Comparison of ENCODE assay signal across 1 cellular context in genomic region chr17:37833237-37833859, GRCh38.
TF ChIP-seq lines count a peak whose summit lies in the region.

No MANE protein-coding gene starts in this region.

TF ChIP-seq in GM12878, 131 proteins besides CTCF, POLR2A, EP300 and RAD21 (continued from another document):
- TF ChIP-seq MEF2B (IDR thresholded peaks at IDR 0.05; ENCODE audit: partially characterized antibody, poor library complexity, severe bottlenecking): no peak
- TF ChIP-seq ETV6 (conservative IDR thresholded peaks at IDR 0.05 in 1 of 2, IDR thresholded peaks at IDR 0.05 in 1 of 2; ENCODE audit: borderline replicate concordance in 1 of 2, low read depth in 1 of 2): peak in 1 of 2 experiments; percentile 38; a peak in 1 of 4 replicates
- peak; percentile 92 to 96 for TF ChIP-seq SRF (IDR thresholded peaks at IDR 0.05; ENCODE audit: low read depth in 2 of 2, low read length in 2 of 2)
- no peak for TF ChIP-seq NKRF (conservative IDR thresholded peaks at IDR 0.05)
- 0 out of 2 replicates have a peak, but pooled peaks have one; percentile 21 for TF ChIP-seq RELB (IDR thresholded peaks at IDR 0.05; ENCODE audit: low read depth)
- TF ChIP-seq, protein P1, sequence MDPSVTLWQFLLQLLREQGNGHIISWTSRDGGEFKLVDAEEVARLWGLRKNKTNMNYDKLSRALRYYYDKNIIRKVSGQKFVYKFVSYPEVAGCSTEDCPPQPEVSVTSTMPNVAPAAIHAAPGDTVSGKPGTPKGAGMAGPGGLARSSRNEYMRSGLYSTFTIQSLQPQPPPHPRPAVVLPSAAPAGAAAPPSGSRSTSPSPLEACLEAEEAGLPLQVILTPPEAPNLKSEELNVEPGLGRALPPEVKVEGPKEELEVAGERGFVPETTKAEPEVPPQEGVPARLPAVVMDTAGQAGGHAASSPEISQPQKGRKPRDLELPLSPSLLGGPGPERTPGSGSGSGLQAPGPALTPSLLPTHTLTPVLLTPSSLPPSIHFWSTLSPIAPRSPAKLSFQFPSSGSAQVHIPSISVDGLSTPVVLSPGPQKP (IDR thresholded peaks at IDR 0.05; ENCODE audit: low read depth, low read length): peak; percentile 88
- TF ChIP-seq SIX5 (IDR thresholded peaks at IDR 0.05; ENCODE audit: low read depth, low read length, severe bottlenecking): no peak
- TF ChIP-seq GABPA (IDR thresholded peaks at IDR 0.05; ENCODE audit: low read depth): 0 out of 2 replicates have a peak, but pooled peaks have one; percentile 22
- no peak for TF ChIP-seq NRF1 (conservative IDR thresholded peaks at IDR 0.05; ENCODE audit: low read depth, low read length)
- TF ChIP-seq TAF1 (IDR thresholded peaks at IDR 0.05; ENCODE audit: borderline replicate concordance, low read depth, low read length): peak; percentile 21; the same call in 1 of the 2 replicates
- TF ChIP-seq CREB1 (IDR thresholded peaks at IDR 0.05; ENCODE audit: low read depth): no peak
